Comparison of ENCODE assay signal across 14 cellular contexts in genomic region chr22:43159484-43160178, GRCh38. TPM values are rescaled to one million over a fixed set of nuclear protein-coding genes. Genes with fewer than 3 reads are reported as not detected.
DNase-seq lines count a peak whose midpoint lies in the region; ATAC-seq and TF ChIP-seq lines count a peak whose summit lies in the region.
"Had no signal": no experiment of that assay in that cellular context is flagged by ENCODE, and none has a peak within 500 bp of the region (broad histone marks: within the 10 kb centered on the region; RNA-seq: fewer than 3 reads in every experiment).

No MANE protein-coding gene starts in this region.

- H3K9ac ChIP-seq in OCI-LY3 (ENCODE audit: low read length), result no peak overlapping the region
- no peak overlapping the region for H3K9ac ChIP-seq in subcutaneous abdominal adipose tissue (ENCODE audit: low read length in 5 of 5)

- no peak overlapping the region for H3K4me2 ChIP-seq in OCI-LY3 (ENCODE audit: low read length)

- peak; percentile 35 for DNase-seq in NCI-H345 (lab: John Stamatoyannopoulos, UW)
- no peak for DNase-seq in NCI-H345 treated with DMSO at 0.1 percent for 48 hours (lab: John Stamatoyannopoulos, UW; ENCODE audit: unreplicated experiment)
- DNase-seq in fibroblast of mammary gland (ENCODE audit: low read depth), result no peak
- no peak for DNase-seq in G401 (ENCODE audit: low spot score)
- DNase-seq in caudate nucleus (lab: John Stamatoyannopoulos, UW), result no peak
- DNase-seq: activated T-cell treated with anti-CD3 and anti-CD28 coated beads, Interleukin-2, amount 50 U/mL, for 24 hours; AML-193; NCI-H1092; stimulated activated CD4-positive, alpha-beta T cell treated with anti-CD3 and anti-CD28 coated beads, Interleukin-15, amount 100 ng/mL, for 24 hours had no signal

- H3K4me1 ChIP-seq in OCI-LY3 (ENCODE audit: low read length) (no peaks in the 10 kb centered on the region), subcutaneous abdominal adipose tissue (ENCODE audit: control insufficient read depth in 5 of 5, insufficient read depth in 5 of 5, low read length in 5 of 5) (peaks cover 2 to 76% (median 52%) of the 10 kb centered on the region in 5 donors)

- TF ChIP-seq CTCF in OCI-LY3 (IDR thresholded peaks at IDR 0.05; ENCODE audit: low read depth, low read length), result peak; percentile 37
- peak; percentile 25 for TF ChIP-seq CTCF in fibroblast of mammary gland (conservative IDR thresholded peaks at IDR 0.05; ENCODE audit: control insufficient read depth, insufficient read depth, low read depth, low read length)

- H3K27me3 ChIP-seq in OCI-LY3 (ENCODE audit: low read depth, low read length) (no peaks in the 10 kb centered on the region), subcutaneous abdominal adipose tissue (ENCODE audit: control insufficient read depth in 5 of 5, insufficient read depth in 4 of 5, low read length in 5 of 5) (no peaks in the 10 kb centered on the region)

- no peak for ATAC-seq in HG03432 (IDR thresholded peaks at IDR 0.05; ENCODE audit: unreplicated experiment)

- H3K36me3 ChIP-seq in OCI-LY3 (replicated peaks; ENCODE audit: low read depth, low read length) (no peaks in the 10 kb centered on the region), subcutaneous abdominal adipose tissue (ENCODE audit: control insufficient read depth in 5 of 5, insufficient read depth in 5 of 5, low read length in 5 of 5) (peaks cover 0 to 39% (median 15%) of the 10 kb centered on the region in 5 donors)

- H3K9me3 ChIP-seq in OCI-LY3 (ENCODE audit: insufficient read depth, low read length), result no peaks in the 10 kb centered on the region
- H3K9me3 ChIP-seq in subcutaneous abdominal adipose tissue (ENCODE audit: control insufficient read depth in 5 of 5, low read length in 5 of 5), result no peaks in the 10 kb centered on the region

- no peak overlapping the region for H3K27ac ChIP-seq in OCI-LY3 (ENCODE audit: low read length)
- H3K27ac ChIP-seq in subcutaneous abdominal adipose tissue (ENCODE audit: low read depth, low read length), result peak overlapping the region; percentile 78
- no peak overlapping the region for H3K27ac ChIP-seq in caudate nucleus (ENCODE audit: low read depth, low read length)

- H3K79me2 ChIP-seq in OCI-LY3 (ENCODE audit: low read length), result no peaks in the 10 kb centered on the region

- H3K4me3 ChIP-seq in OCI-LY3 (ENCODE audit: low read length) (no peak overlapping the region), fibroblast of mammary gland (ENCODE audit: control insufficient read depth, low read depth, low read length) (no peak overlapping the region), subcutaneous abdominal adipose tissue (ENCODE audit: low read depth in 1 of 5, low read length in 5 of 5) (no peak overlapping the region)
- H3K4me3 ChIP-seq: lung had no signal

- in situ Hi-C loops in G401 (cut with HindIII; ENCODE audit: low sequenced_read_pairs), result no loop called here

- H2AFZ ChIP-seq in OCI-LY3 (ENCODE audit: low read depth, low read length), result no peak overlapping the region

- no peaks in the 10 kb centered on the region for H4K20me1 ChIP-seq in OCI-LY3 (ENCODE audit: insufficient read depth, low read length)

RNA-seq across cellular contexts. Expression of gene TSPO, which starts 8.3 kb away (rescaled TPM):
- 23.9 and 32.7 TPM in 2 replicates for total RNA-seq in G401 (2014; rRNA removed; shearing (Covaris generic))

RNA-seq across cellular contexts. Expression of gene MCAT, which starts 16.4 kb away (rescaled TPM):
- 23.4 and 35.6 TPM in 2 replicates for total RNA-seq in G401 (2014; rRNA removed; shearing (Covaris generic))

RNA-seq across cellular contexts. Expression of gene TTLL12, which starts 27.3 kb away (rescaled TPM):
- 80.9 and 97.9 TPM in 2 replicates for total RNA-seq in G401 (2014; rRNA removed; shearing (Covaris generic))

RNA-seq across cellular contexts. Expression of gene BIK, which starts 49.1 kb away (rescaled TPM):
- total RNA-seq in G401 (2014; rRNA removed; shearing (Covaris generic)), result 4.6 and 6.9 TPM in 2 replicates
- total RNA-seq: temporal lobe had no signal
